Comparison of ENCODE assay signal across 18 cellular contexts in the genomic region with DNA sequence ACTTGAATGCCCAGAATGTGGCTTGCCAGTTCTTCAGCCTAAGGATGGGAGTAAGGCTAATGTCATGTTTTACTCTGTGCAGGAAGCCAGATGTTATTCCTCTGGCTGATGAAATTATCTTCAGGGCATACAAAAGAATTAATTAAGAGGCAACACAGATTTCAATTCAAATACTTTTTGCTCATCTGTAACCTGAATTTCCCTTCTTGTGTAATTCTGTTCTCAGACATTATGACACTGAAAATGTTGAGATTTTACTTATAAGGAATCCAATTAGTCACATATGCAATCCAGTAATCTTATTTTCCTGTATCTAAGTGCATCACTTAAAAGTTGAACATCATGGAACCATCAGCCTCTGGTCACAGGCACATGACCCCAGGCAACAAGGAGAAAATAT.
DNase-seq lines count a peak whose midpoint lies in the region; TF ChIP-seq lines count a peak whose summit lies in the region.
"Had no signal": no experiment of that assay in that cellular context is flagged by ENCODE, and none has a peak within 500 bp of the region (broad histone marks: within the 10 kb centered on the region; RNA-seq: fewer than 3 reads in every experiment).

No MANE protein-coding gene starts in this region.

- no peaks in the 10 kb centered on the region for H3K9me2 ChIP-seq in SK-N-SH

- H3K4me3 ChIP-seq in AG10803 (ENCODE audit: low read length) (no peak overlapping the region), SK-N-SH (ENCODE audit: low read depth in 2 of 2, low read length in 1 of 2) (no peak overlapping the region), neuronal stem cell (ENCODE audit: low read length in 2 of 2) (no peak overlapping the region)
- H3K4me3 ChIP-seq: BLaER1, GM23338 had no signal

- H3K27ac ChIP-seq in SK-N-SH (ENCODE audit: low read depth in 2 of 2, low read length in 1 of 2) (no peak overlapping the region), neuronal stem cell (replicated peaks; ENCODE audit: low read length) (no peak overlapping the region)
- H3K27ac ChIP-seq: BLaER1, C4-2B had no signal

- H3K14ac ChIP-seq in neuronal stem cell (ENCODE audit: low read length) = no peak overlapping the region

- H2AK5ac ChIP-seq in neuronal stem cell (ENCODE audit: low read depth, low read length) = no peak overlapping the region

- H2BK12ac ChIP-seq in neuronal stem cell (ENCODE audit: low read length) = no peak overlapping the region

- H3K4me1 ChIP-seq in SK-N-SH (ENCODE audit: control insufficient read depth in 1 of 2, insufficient read depth in 2 of 2, low read depth in 1 of 2, low read length in 1 of 2) (peaks cover 6 to 10% of the 10 kb centered on the region in 2 experiments; a peak in 3 of 4 replicates), neuronal stem cell (ENCODE audit: control insufficient read depth in 2 of 2, insufficient read depth in 1 of 2, low read depth in 1 of 2, low read length in 2 of 2) (no peaks in the 10 kb centered on the region)
- H3K4me1 ChIP-seq: BLaER1, Caco-2 had no signal

- H4K8ac ChIP-seq in neuronal stem cell (ENCODE audit: low read depth, low read length) = no peak overlapping the region

- POLR2A ChIA-PET in SK-N-SH (lab: Yijun Ruan, JAX) = no interaction called here

- no peaks in the 10 kb centered on the region for H3K27me3 ChIP-seq in SK-N-SH (ENCODE audit: insufficient read depth)
- no peaks in the 10 kb centered on the region for H3K27me3 ChIP-seq in neuronal stem cell (ENCODE audit: control insufficient read depth in 3 of 3, insufficient read depth in 3 of 3, low read depth in 1 of 3, low read length in 3 of 3)
- H3K27me3 ChIP-seq: BLaER1 had no signal

- no peaks in the 10 kb centered on the region for H4K20me1 ChIP-seq in SK-N-SH (ENCODE audit: insufficient read depth)
- H4K20me1 ChIP-seq: BLaER1 had no signal

- no peak overlapping the region for H2BK15ac ChIP-seq in neuronal stem cell (ENCODE audit: low read length)

- no peak overlapping the region for H3K18ac ChIP-seq in neuronal stem cell (ENCODE audit: low read length)

- no peaks in the 10 kb centered on the region; the same call in 1 of the 2 replicates for H3K79me2 ChIP-seq in SK-N-SH (ENCODE audit: insufficient read depth)

- no peak overlapping the region for H3K23ac ChIP-seq in neuronal stem cell (ENCODE audit: low read depth, low read length, poor library complexity)

- no peaks in the 10 kb centered on the region for H3K9me3 ChIP-seq in SK-N-SH
- H3K9me3 ChIP-seq in neuronal stem cell (replicated peaks in 1 of 2; ENCODE audit: control insufficient read depth in 2 of 2, insufficient read depth in 1 of 2, low read depth in 1 of 2, low read length in 2 of 2) = no peaks in the 10 kb centered on the region
- H3K9me3 ChIP-seq: BLaER1, Caco-2 had no signal

- TF ChIP-seq EP300 in SK-N-SH (IDR thresholded peaks at IDR 0.05; ENCODE audit: borderline replicate concordance in 1 of 2, low read depth in 1 of 2, low read length in 1 of 2) = peak in 1 of 2 experiments; percentile 57; a peak in 1 of 4 replicates

- H4K91ac ChIP-seq in neuronal stem cell (ENCODE audit: low read depth, low read length, poor library complexity) = no peak overlapping the region

- H3K4me2 ChIP-seq in SK-N-SH (no peak overlapping the region), neuronal stem cell (ENCODE audit: insufficient read depth, low read length, poor library complexity, severe bottlenecking) (no peak overlapping the region)
- H3K4me2 ChIP-seq: BLaER1, GM23338 had no signal

- H3K36me3 ChIP-seq in SK-N-SH (replicated peaks in 1 of 2; ENCODE audit: control insufficient read depth in 1 of 2, insufficient read depth in 2 of 2, low read length in 1 of 2) = no peaks in the 10 kb centered on the region
- H3K36me3 ChIP-seq in neuronal stem cell (replicated peaks in 1 of 2; ENCODE audit: control insufficient read depth in 2 of 2, insufficient read depth in 2 of 2, low read length in 2 of 2) = no peaks in the 10 kb centered on the region
- H3K36me3 ChIP-seq: BLaER1 had no signal

- no peak overlapping the region for H2BK5ac ChIP-seq in neuronal stem cell (ENCODE audit: low read length)

- H3K4ac ChIP-seq in neuronal stem cell (ENCODE audit: low read length) = no peak overlapping the region

- DNase-seq in AG10803 (ENCODE audit: low read depth) (peak; percentile 46), HCEC 1CT (peak; percentile 6), SK-N-SH (peak; percentile 44), neuronal stem cell (ENCODE audit: low spot score) (no peak), 8988T (no peak)
- no peak for DNase-seq in activated T-cell treated with anti-CD3 and anti-CD28 coated beads, Interleukin-2, amount 50 U/mL, for 48 hours
- DNase-seq in stimulated activated CD8-positive, alpha-beta memory T cell treated with anti-CD3 and anti-CD28 coated beads, Interleukin-4, amount 100 ng/mL, for 48 hours = no peak
- DNase-seq: ACHN; Caco-2; CD4-positive, CD25-positive, alpha-beta regulatory T cell; CD8-positive, alpha-beta T cell; DMS153; DND-41; H9; HFFc6 had no signal

- TF ChIP-seq CTCF in AG10803 (conservative IDR thresholded peaks at IDR 0.05; ENCODE audit: low read length) (no peak), SK-N-SH (IDR thresholded peaks at IDR 0.05) (no peak)

- no peak overlapping the region for H2BK120ac ChIP-seq in neuronal stem cell (ENCODE audit: low read depth, low read length)

- CTCF ChIA-PET in SK-N-SH (lab: Yijun Ruan, JAX) = interaction anchor here (0.7 to 1.4 kb wide), 2 partner anchors 19 to 21 kb away, joined by 3 read pairs; no protein-coding TSS in a partner anchor

- peaks cover 3% of the 10 kb centered on the region for H3F3A ChIP-seq in SK-N-SH (replicated peaks; ENCODE audit: insufficient read depth)

- peak; percentile 11; the same call in 1 of the 2 replicates for TF ChIP-seq RAD21 in SK-N-SH (IDR thresholded peaks at IDR 0.05; ENCODE audit: low read length)

- H3K79me1 ChIP-seq in neuronal stem cell (ENCODE audit: low read depth, low read length) = no peaks in the 10 kb centered on the region

- H3K9ac ChIP-seq in SK-N-SH (no peak overlapping the region), neuronal stem cell (ENCODE audit: low read depth, low read length, poor library complexity) (no peak overlapping the region)
- H3K9ac ChIP-seq: BLaER1 had no signal

- H2AFZ ChIP-seq in SK-N-SH (ENCODE audit: low read depth) (no peak overlapping the region), neuronal stem cell (ENCODE audit: low read length) (peak overlapping the region; percentile 36)

TF ChIP-seq in SK-N-SH, 30 proteins besides CTCF, POLR2A, EP300 and RAD21 (continues in another document):
- TF ChIP-seq NRF1 (IDR thresholded peaks at IDR 0.05; ENCODE audit: low read depth, low read length) (no peak), SMC3 (IDR thresholded peaks at IDR 0.05; ENCODE audit: low read depth, low read length) (no peak), CHD2 (IDR thresholded peaks at IDR 0.05; ENCODE audit: low read length, partially characterized antibody) (peak; percentile 22), NFIC (IDR thresholded peaks at IDR 0.05; ENCODE audit: borderline replicate concordance) (no peak), TAF1 (IDR thresholded peaks at IDR 0.05; ENCODE audit: borderline replicate concordance, low read depth, low read length) (no peak), RCOR1 (IDR thresholded peaks at IDR 0.05; ENCODE audit: low read length) (peak; percentile 79; the same call in 1 of the 2 replicates), FOXJ3 (CRISPR knock-in tag; IDR thresholded peaks at IDR 0.05) (peak; percentile 63), GABPA (IDR thresholded peaks at IDR 0.05; ENCODE audit: low read depth) (no peak), EZH2phosphoT487 (IDR thresholded peaks at IDR 0.05; ENCODE audit: borderline replicate concordance, low read depth) (no peak), JUND (IDR thresholded peaks at IDR 0.05) (no peak)
- TF ChIP-seq, protein P1, sequence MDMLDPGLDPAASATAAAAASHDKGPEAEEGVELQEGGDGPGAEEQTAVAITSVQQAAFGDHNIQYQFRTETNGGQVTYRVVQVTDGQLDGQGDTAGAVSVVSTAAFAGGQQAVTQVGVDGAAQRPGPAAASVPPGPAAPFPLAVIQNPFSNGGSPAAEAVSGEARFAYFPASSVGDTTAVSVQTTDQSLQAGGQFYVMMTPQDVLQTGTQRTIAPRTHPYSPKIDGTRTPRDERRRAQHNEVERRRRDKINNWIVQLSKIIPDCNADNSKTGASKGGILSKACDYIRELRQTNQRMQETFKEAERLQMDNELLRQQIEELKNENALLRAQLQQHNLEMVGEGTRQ (IDR thresholded peaks at IDR 0.05; ENCODE audit: borderline replicate concordance, low read depth, low read length) = no peak
- TF ChIP-seq, protein P2, sequence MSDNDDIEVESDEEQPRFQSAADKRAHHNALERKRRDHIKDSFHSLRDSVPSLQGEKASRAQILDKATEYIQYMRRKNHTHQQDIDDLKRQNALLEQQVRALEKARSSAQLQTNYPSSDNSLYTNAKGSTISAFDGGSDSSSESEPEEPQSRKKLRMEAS (IDR thresholded peaks at IDR 0.05; ENCODE audit: low read depth) = no peak
- TF ChIP-seq, protein P3, sequence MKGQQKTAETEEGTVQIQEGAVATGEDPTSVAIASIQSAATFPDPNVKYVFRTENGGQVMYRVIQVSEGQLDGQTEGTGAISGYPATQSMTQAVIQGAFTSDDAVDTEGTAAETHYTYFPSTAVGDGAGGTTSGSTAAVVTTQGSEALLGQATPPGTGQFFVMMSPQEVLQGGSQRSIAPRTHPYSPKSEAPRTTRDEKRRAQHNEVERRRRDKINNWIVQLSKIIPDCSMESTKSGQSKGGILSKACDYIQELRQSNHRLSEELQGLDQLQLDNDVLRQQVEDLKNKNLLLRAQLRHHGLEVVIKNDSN (IDR thresholded peaks at IDR 0.05; ENCODE audit: borderline replicate concordance, low read depth) = no peak
- TF ChIP-seq, protein P4, sequence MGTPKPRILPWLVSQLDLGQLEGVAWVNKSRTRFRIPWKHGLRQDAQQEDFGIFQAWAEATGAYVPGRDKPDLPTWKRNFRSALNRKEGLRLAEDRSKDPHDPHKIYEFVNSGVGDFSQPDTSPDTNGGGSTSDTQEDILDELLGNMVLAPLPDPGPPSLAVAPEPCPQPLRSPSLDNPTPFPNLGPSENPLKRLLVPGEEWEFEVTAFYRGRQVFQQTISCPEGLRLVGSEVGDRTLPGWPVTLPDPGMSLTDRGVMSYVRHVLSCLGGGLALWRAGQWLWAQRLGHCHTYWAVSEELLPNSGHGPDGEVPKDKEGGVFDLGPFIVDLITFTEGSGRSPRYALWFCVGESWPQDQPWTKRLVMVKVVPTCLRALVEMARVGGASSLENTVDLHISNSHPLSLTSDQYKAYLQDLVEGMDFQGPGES (IDR thresholded peaks at IDR 0.05; ENCODE audit: low read depth, low read length) = no peak

Comparison
In these comparisons a context has a peak if more than half of its experiments do, and no peak if none do; other contexts are left out.
1. DNase-seq: peak in AG10803 (single experiment), HCEC 1CT (single experiment) and SK-N-SH (single experiment); none in neuronal stem cell (single experiment), 8988T (single experiment), activated T-cell treated with anti-CD3 and anti-CD28 coated beads, Interleukin-2, amount 50 U/mL, for 48 hours (0 of 2) and stimulated activated CD8-positive, alpha-beta memory T cell treated with anti-CD3 and anti-CD28 coated beads, Interleukin-4, amount 100 ng/mL, for 48 hours (single experiment).